1 cellular context compared by ENCODE assay signal in the genomic region with DNA sequence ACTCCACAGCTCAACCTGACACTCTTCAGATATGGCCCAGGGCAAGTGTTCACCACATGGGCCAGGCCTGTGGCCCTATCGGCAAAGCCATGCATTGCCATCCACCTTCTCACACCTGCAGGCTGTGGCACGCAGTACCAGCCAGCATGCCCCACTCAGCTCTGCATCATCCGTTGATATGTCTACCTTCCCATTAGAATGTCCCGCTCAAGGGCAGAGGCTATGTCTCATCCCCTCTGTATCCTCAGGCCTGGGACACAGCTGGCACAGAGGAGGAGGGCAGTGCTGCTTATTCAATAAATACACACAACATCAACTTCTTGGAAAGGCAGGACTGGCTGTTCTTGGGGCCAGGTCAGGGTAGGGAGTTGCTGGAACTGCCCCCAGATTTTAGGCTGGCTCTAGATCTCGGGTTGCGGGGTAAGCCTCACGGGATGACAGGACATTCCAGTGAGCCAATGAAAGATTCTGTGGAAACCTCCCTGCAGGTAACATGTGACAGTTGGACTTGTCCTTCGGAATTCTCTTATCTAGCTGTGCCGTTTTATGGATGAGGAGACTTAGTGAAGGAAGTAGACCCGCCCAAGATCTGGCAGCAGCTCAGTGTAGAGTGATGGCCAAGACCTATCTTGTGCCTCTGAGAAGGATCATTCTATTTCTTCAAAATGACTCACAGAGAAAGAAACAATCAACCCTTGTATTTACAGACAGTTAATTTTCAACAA.
TF ChIP-seq lines count a peak whose summit lies in the region.

No MANE protein-coding gene starts in this region.

TF ChIP-seq in HepG2, 621 proteins besides CTCF, POLR2A, EP300 and RAD21:
- TF ChIP-seq RBM22 (optimal IDR thresholded peaks at IDR 0.05; ENCODE audit: low read length) (no peak), SP2 (CRISPR knock-in tag; IDR thresholded peaks at IDR 0.05) (no peak), MTA3 (CRISPR knock-in tag; IDR thresholded peaks at IDR 0.05) (no peak), HOXA7 (CRISPR knock-in tag; IDR thresholded peaks at IDR 0.05) (no peak), HNRNPUL1 (IDR thresholded peaks at IDR 0.05; ENCODE audit: low read depth, low read length) (no peak), ZBTB3 (CRISPR knock-in tag; IDR thresholded peaks at IDR 0.05; ENCODE audit: borderline replicate concordance, low read depth) (no peak), MAFG (CRISPR knock-in tag; IDR thresholded peaks at IDR 0.05) (no peak), ZNF180 (CRISPR knock-in tag; IDR thresholded peaks at IDR 0.05; ENCODE audit: borderline replicate concordance, low read depth) (no peak), BCL6 (CRISPR knock-in tag; IDR thresholded peaks at IDR 0.05) (no peak), CEBPG (CRISPR knock-in tag; IDR thresholded peaks at IDR 0.05) (no peak), TOE1 (CRISPR knock-in tag; IDR thresholded peaks at IDR 0.05) (no peak), ADNP (CRISPR knock-in tag; IDR thresholded peaks at IDR 0.05) (no peak), TOPORS (CRISPR knock-in tag; IDR thresholded peaks at IDR 0.05) (no peak), ZNF224 (CRISPR knock-in tag; IDR thresholded peaks at IDR 0.05) (no peak), ARNT2 (CRISPR knock-in tag; IDR thresholded peaks at IDR 0.05; ENCODE audit: low read depth) (no peak), ZNF790 (CRISPR knock-in tag; IDR thresholded peaks at IDR 0.05; ENCODE audit: borderline replicate concordance) (no peak)
- TF ChIP-seq, protein P1, sequence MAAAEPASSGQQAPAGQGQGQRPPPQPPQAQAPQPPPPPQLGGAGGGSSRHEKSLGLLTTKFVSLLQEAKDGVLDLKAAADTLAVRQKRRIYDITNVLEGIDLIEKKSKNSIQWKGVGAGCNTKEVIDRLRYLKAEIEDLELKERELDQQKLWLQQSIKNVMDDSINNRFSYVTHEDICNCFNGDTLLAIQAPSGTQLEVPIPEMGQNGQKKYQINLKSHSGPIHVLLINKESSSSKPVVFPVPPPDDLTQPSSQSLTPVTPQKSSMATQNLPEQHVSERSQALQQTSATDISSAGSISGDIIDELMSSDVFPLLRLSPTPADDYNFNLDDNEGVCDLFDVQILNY (CRISPR knock-in tag; conservative IDR thresholded peaks at IDR 0.05) = no peak
- TF ChIP-seq, protein P2, sequence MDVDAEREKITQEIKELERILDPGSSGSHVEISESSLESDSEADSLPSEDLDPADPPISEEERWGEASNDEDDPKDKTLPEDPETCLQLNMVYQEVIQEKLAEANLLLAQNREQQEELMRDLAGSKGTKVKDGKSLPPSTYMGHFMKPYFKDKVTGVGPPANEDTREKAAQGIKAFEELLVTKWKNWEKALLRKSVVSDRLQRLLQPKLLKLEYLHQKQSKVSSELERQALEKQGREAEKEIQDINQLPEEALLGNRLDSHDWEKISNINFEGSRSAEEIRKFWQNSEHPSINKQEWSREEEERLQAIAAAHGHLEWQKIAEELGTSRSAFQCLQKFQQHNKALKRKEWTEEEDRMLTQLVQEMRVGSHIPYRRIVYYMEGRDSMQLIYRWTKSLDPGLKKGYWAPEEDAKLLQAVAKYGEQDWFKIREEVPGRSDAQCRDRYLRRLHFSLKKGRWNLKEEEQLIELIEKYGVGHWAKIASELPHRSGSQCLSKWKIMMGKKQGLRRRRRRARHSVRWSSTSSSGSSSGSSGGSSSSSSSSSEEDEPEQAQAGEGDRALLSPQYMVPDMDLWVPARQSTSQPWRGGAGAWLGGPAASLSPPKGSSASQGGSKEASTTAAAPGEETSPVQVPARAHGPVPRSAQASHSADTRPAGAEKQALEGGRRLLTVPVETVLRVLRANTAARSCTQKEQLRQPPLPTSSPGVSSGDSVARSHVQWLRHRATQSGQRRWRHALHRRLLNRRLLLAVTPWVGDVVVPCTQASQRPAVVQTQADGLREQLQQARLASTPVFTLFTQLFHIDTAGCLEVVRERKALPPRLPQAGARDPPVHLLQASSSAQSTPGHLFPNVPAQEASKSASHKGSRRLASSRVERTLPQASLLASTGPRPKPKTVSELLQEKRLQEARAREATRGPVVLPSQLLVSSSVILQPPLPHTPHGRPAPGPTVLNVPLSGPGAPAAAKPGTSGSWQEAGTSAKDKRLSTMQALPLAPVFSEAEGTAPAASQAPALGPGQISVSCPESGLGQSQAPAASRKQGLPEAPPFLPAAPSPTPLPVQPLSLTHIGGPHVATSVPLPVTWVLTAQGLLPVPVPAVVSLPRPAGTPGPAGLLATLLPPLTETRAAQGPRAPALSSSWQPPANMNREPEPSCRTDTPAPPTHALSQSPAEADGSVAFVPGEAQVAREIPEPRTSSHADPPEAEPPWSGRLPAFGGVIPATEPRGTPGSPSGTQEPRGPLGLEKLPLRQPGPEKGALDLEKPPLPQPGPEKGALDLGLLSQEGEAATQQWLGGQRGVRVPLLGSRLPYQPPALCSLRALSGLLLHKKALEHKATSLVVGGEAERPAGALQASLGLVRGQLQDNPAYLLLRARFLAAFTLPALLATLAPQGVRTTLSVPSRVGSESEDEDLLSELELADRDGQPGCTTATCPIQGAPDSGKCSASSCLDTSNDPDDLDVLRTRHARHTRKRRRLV (CRISPR knock-in tag; IDR thresholded peaks at IDR 0.05) = no peak
- TF ChIP-seq, protein P3, sequence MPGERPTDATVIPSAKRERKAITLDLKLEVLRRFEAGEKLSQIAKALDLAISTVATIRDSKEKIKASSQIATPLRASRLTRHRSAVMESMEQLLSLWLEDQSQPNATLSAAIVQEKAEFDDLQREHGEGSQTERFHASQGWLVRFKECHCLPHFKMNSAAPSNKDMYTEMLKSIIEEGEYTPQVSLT (CRISPR knock-in tag; IDR thresholded peaks at IDR 0.05; ENCODE audit: borderline replicate concordance, low read depth) = no peak
- TF ChIP-seq, protein P4, sequence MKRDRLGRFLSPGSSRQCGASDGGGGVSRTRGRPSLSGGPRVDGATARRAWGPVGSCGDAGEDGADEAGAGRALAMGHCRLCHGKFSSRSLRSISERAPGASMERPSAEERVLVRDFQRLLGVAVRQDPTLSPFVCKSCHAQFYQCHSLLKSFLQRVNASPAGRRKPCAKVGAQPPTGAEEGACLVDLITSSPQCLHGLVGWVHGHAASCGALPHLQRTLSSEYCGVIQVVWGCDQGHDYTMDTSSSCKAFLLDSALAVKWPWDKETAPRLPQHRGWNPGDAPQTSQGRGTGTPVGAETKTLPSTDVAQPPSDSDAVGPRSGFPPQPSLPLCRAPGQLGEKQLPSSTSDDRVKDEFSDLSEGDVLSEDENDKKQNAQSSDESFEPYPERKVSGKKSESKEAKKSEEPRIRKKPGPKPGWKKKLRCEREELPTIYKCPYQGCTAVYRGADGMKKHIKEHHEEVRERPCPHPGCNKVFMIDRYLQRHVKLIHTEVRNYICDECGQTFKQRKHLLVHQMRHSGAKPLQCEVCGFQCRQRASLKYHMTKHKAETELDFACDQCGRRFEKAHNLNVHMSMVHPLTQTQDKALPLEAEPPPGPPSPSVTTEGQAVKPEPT (CRISPR knock-in tag; IDR thresholded peaks at IDR 0.05; ENCODE audit: low read depth) = no peak
